ENCODE assay signal across 11 cellular contexts in the genomic region with DNA sequence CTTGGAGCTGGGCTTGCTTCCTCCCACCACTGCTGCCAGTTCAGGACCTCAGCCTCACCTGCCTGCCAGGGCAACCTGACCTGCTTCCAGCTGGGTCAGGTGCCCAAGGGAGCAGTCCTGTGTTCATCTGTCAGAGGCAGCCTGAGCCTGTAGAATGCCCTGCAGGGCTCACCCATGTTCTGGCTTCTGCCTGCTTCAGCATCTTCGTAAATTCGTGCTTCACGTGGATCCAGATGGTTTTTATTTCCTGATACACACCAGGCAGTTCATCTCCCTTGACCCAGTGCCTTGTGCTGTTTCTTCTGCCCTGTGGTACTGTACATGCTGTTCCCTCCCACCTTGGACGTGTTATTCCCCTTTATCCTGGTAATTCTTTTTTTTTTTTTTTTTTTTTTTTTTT. TPM values are rescaled to one million over a fixed set of nuclear protein-coding genes. Genes with fewer than 3 reads are reported as not detected.
DNase-seq lines count a peak whose midpoint lies in the region; ATAC-seq and TF ChIP-seq lines count a peak whose summit lies in the region.
"Had no signal": no experiment of that assay in that cellular context is flagged by ENCODE, and none has a peak within 500 bp of the region (broad histone marks: within the 10 kb centered on the region; RNA-seq: fewer than 3 reads in every experiment).

No MANE protein-coding gene starts in this region.

- CTCF ChIA-PET in WTC11 (lab: Charles Lee) = interaction anchor here (0.7 to 0.9 kb wide), 3 partner anchors 40 to 1413 kb away, joined by 3 to 4 read pairs (median 3); no protein-coding TSS in a partner anchor

- H3K4me3 ChIP-seq in heart left ventricle = no peak overlapping the region
- H3K4me3 ChIP-seq in skeletal muscle satellite cell (ENCODE audit: low read length) = no peak overlapping the region
- H3K4me3 ChIP-seq in effector memory CD4-positive, alpha-beta T cell (ENCODE audit: insufficient read depth, low read depth, low read length, poor library complexity, severe bottlenecking) = no peak overlapping the region
- H3K4me3 ChIP-seq in gastroesophageal sphincter = no peak overlapping the region

- H3K9me3 Mint-ChIP-seq in WTC11 = no peaks in the 10 kb centered on the region
- H3K9me3 Mint-ChIP-seq: activated T-helper 2 cell treated with anti-CD3 and anti-CD28 coated beads, Interferon-gamma antibody, Interleukin-2, Interleukin-4, amounts not matched to agents 10 μg/mL and 5 μg/mL and 100 μg/mL, durations not matched to agents 14 hours and 24 hours and 36 hours had no signal

- peaks cover 51% of the 10 kb centered on the region for H3K4me1 Mint-ChIP-seq in WTC11

- TF ChIP-seq EP300 in gastroesophageal sphincter (IDR thresholded peaks at IDR 0.05) = no peak

- intact Hi-C loops in heart left ventricle (cut with DNase I) = loop anchor here in 1 of 10 donors (5.0 kb wide), 1 partner anchor 35 kb away; no protein-coding TSS in a partner anchor

- TF ChIP-seq POLR2A in heart left ventricle (IDR thresholded peaks at IDR 0.05) (no peak), gastroesophageal sphincter (IDR thresholded peaks at IDR 0.05) (no peak)

- H3K4me2 ChIP-seq in skeletal muscle satellite cell (ENCODE audit: low read length) = peak overlapping the region; percentile 22

- peak overlapping the region in 6 of 12 donors; percentile 60 to 70 (median 68) for H3K27ac ChIP-seq in heart left ventricle
- no peak overlapping the region for H3K27ac ChIP-seq in effector memory CD4-positive, alpha-beta T cell (ENCODE audit: insufficient read depth, low read length, poor library complexity, severe bottlenecking)
- peak overlapping the region in 2 of 4 donors; percentile 56 to 67 for H3K27ac ChIP-seq in gastroesophageal sphincter

- H3K9me3 ChIP-seq in heart left ventricle = no peaks in the 10 kb centered on the region
- no peaks in the 10 kb centered on the region for H3K9me3 ChIP-seq in skeletal muscle satellite cell (replicated peaks; ENCODE audit: low read length)
- no peaks in the 10 kb centered on the region for H3K9me3 ChIP-seq in effector memory CD4-positive, alpha-beta T cell (ENCODE audit: control insufficient read depth, low read length)
- no peaks in the 10 kb centered on the region for H3K9me3 ChIP-seq in gastroesophageal sphincter

- H3K27me3 Mint-ChIP-seq in WTC11 (ENCODE audit: low read depth) = no peaks in the 10 kb centered on the region

- H3K36me3 ChIP-seq in heart left ventricle (peaks cover 0 to 17% (median 8%) of the 10 kb centered on the region in 9 donors), skeletal muscle satellite cell (ENCODE audit: insufficient read depth, low read length) (peaks cover 8% of the 10 kb centered on the region), gastroesophageal sphincter (peaks cover 0 to 5% of the 10 kb centered on the region in 2 donors)
- H3K36me3 ChIP-seq in effector memory CD4-positive, alpha-beta T cell (ENCODE audit: control insufficient read depth, insufficient read depth, low read length) = no peaks in the 10 kb centered on the region

- POLR2A ChIA-PET in WTC11 (lab: Charles Lee) = interaction anchor here (0.6 to 0.7 kb wide), 2 partner anchors 156 to 323 kb away, joined by 4 to 6 read pairs; no protein-coding TSS in a partner anchor

- H3K4me3 Mint-ChIP-seq in WTC11 = no peak overlapping the region

- H3K27me3 ChIP-seq in heart left ventricle = no peaks in the 10 kb centered on the region
- H3K27me3 ChIP-seq in skeletal muscle satellite cell (ENCODE audit: control insufficient read depth, insufficient read depth, low read length) = no peaks in the 10 kb centered on the region
- no peaks in the 10 kb centered on the region for H3K27me3 ChIP-seq in effector memory CD4-positive, alpha-beta T cell (replicated peaks; ENCODE audit: control insufficient read depth, insufficient read depth, low read length, poor library complexity, severe bottlenecking)
- no peaks in the 10 kb centered on the region for H3K27me3 ChIP-seq in gastroesophageal sphincter

- DNase-seq in EH (ENCODE audit: low read depth) (peak; percentile 60), WTC11 (ENCODE audit: low spot score) (no peak), heart left ventricle (no peak), HT-29 (ENCODE audit: low spot score) (no peak)
- DNase-seq in activated naive CD4-positive, alpha-beta T cell (lab: John Stamatoyannopoulos, UW) = no peak
- no peak for DNase-seq in effector memory CD4-positive, alpha-beta T cell
- DNase-seq: DMS79; stimulated activated CD4-positive, alpha-beta T cell treated with anti-CD3 and anti-CD28 coated beads, Interleukin-15, amount 100 ng/mL, for 24 hours had no signal

- ATAC-seq in WTC11 (no peak), heart left ventricle (peak; percentile 6 to 31 (median 26)), gastroesophageal sphincter (no peak)

- H3K36me3 Mint-ChIP-seq in WTC11 = no peaks in the 10 kb centered on the region; the same call in 1 of the 2 replicates

- no peak overlapping the region for H3K9ac ChIP-seq in skeletal muscle satellite cell (ENCODE audit: low read depth, low read length)

- H3K4me1 ChIP-seq in heart left ventricle = peaks cover 0 to 85% (median 55%) of the 10 kb centered on the region in 12 donors
- peaks cover 26% of the 10 kb centered on the region for H3K4me1 ChIP-seq in skeletal muscle satellite cell (ENCODE audit: control insufficient read depth, insufficient read depth, low read length)
- peaks cover 24% of the 10 kb centered on the region for H3K4me1 ChIP-seq in effector memory CD4-positive, alpha-beta T cell (ENCODE audit: control insufficient read depth, insufficient read depth, low read length, poor library complexity, severe bottlenecking)
- H3K4me1 ChIP-seq in gastroesophageal sphincter = peaks cover 4 to 82% (median 20%) of the 10 kb centered on the region in 3 donors

- H3K27ac Mint-ChIP-seq in WTC11 = peak overlapping the region; percentile 30; the same call in 1 of the 2 replicates
- H3K27ac Mint-ChIP-seq: activated T-helper 2 cell treated with anti-CD3 and anti-CD28 coated beads, Interferon-gamma antibody, Interleukin-2, Interleukin-4, amounts not matched to agents 10 μg/mL and 5 μg/mL and 100 μg/mL, durations not matched to agents 14 hours and 24 hours and 36 hours had no signal

- WGBS in heart left ventricle, 4 donors = 28 to 52% (median 40%) methylated on average over 4 of the region's 4 CpGs
- WGBS in gastroesophageal sphincter (ENCODE audit: low coverage in 1 of 2), 2 donors = 42 to 44% methylated on average over 3 to 4 of the region's 4 CpGs

- no peak for TF ChIP-seq CTCF in WTC11 (IDR thresholded peaks at IDR 0.05)
- no peak for TF ChIP-seq CTCF in heart left ventricle (IDR thresholded peaks at IDR 0.05)
- no peak for TF ChIP-seq CTCF in gastroesophageal sphincter (IDR thresholded peaks at IDR 0.05)

TF ChIP-seq in WTC11, 78 proteins besides CTCF, POLR2A, EP300 and RAD21 (continues in another document):
- TF ChIP-seq SOX15 (CRISPR knock-in tag; IDR thresholded peaks at IDR 0.05) (no peak), GTF2I (CRISPR knock-in tag; conservative IDR thresholded peaks at IDR 0.05) (no peak), GRHL2 (CRISPR knock-in tag; IDR thresholded peaks at IDR 0.05; ENCODE audit: insufficient replicate concordance, severe bottlenecking) (no peak), IRF2 (CRISPR knock-in tag; IDR thresholded peaks at IDR 0.05; ENCODE audit: borderline replicate concordance, low read depth) (no peak), TP53 (CRISPR knock-in tag; IDR thresholded peaks at IDR 0.05) (no peak)
- TF ChIP-seq, protein P1, sequence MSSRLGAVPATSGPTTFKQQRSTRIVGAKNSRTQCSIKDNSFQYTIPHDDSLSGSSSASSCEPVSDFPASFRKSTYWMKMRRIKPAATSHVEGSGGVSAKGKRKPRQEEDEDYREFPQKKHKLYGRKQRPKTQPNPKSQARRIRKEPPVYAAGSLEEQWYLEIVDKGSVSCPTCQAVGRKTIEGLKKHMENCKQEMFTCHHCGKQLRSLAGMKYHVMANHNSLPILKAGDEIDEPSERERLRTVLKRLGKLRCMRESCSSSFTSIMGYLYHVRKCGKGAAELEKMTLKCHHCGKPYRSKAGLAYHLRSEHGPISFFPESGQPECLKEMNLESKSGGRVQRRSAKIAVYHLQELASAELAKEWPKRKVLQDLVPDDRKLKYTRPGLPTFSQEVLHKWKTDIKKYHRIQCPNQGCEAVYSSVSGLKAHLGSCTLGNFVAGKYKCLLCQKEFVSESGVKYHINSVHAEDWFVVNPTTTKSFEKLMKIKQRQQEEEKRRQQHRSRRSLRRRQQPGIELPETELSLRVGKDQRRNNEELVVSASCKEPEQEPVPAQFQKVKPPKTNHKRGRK (CRISPR knock-in tag; IDR thresholded peaks at IDR 0.05; ENCODE audit: borderline replicate concordance) = no peak
- TF ChIP-seq, protein P2, sequence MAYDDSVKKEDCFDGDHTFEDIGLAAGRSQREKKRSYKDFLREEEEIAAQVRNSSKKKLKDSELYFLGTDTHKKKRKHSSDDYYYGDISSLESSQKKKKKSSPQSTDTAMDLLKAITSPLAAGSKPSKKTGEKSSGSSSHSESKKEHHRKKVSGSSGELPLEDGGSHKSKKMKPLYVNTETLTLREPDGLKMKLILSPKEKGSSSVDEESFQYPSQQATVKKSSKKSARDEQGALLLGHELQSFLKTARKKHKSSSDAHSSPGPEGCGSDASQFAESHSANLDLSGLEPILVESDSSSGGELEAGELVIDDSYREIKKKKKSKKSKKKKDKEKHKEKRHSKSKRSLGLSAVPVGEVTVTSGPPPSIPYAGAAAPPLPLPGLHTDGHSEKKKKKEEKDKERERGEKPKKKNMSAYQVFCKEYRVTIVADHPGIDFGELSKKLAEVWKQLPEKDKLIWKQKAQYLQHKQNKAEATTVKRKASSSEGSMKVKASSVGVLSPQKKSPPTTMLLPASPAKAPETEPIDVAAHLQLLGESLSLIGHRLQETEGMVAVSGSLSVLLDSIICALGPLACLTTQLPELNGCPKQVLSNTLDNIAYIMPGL (CRISPR knock-in tag; IDR thresholded peaks at IDR 0.05) = no peak
- TF ChIP-seq, protein P3, sequence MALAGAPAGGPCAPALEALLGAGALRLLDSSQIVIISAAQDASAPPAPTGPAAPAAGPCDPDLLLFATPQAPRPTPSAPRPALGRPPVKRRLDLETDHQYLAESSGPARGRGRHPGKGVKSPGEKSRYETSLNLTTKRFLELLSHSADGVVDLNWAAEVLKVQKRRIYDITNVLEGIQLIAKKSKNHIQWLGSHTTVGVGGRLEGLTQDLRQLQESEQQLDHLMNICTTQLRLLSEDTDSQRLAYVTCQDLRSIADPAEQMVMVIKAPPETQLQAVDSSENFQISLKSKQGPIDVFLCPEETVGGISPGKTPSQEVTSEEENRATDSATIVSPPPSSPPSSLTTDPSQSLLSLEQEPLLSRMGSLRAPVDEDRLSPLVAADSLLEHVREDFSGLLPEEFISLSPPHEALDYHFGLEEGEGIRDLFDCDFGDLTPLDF (CRISPR knock-in tag; IDR thresholded peaks at IDR 0.05) = no peak

RNA-seq across cellular contexts. Expression of a gene that starts 50.2 kb away (rescaled TPM):
- total RNA-seq in WTC11 (2021) = 53.8 to 60.3 TPM (median 55.9 TPM) in 3 replicates
- total RNA-seq in heart left ventricle = 10 to 100 TPM; 34.3 to 76.1 (median 53.9) TPM
- 10 to 100 TPM; 15.3 to 24.0 TPM for polyA plus RNA-seq in heart left ventricle
- 23.2 and 28.6 TPM in 2 replicates for total RNA-seq in skeletal muscle satellite cell (2012; rRNA removed)
- 24.7 and 34.6 TPM in 2 replicates for total RNA-seq in HT-29 (2014; rRNA removed; shearing (Covaris generic))
- total RNA-seq in gastroesophageal sphincter = 100 to 1,000 TPM in 1 of 4 donors, 10 to 100 TPM in 3; 40.0 to 106 (median 79.7) TPM

Comparison
In these comparisons a context has a peak if more than half of its experiments do, and no peak if none do; other contexts are left out.
1. ATAC-seq: peak in heart left ventricle (4 of 4); none in WTC11 (single experiment) and gastroesophageal sphincter (single experiment).